In the genomic region with DNA sequence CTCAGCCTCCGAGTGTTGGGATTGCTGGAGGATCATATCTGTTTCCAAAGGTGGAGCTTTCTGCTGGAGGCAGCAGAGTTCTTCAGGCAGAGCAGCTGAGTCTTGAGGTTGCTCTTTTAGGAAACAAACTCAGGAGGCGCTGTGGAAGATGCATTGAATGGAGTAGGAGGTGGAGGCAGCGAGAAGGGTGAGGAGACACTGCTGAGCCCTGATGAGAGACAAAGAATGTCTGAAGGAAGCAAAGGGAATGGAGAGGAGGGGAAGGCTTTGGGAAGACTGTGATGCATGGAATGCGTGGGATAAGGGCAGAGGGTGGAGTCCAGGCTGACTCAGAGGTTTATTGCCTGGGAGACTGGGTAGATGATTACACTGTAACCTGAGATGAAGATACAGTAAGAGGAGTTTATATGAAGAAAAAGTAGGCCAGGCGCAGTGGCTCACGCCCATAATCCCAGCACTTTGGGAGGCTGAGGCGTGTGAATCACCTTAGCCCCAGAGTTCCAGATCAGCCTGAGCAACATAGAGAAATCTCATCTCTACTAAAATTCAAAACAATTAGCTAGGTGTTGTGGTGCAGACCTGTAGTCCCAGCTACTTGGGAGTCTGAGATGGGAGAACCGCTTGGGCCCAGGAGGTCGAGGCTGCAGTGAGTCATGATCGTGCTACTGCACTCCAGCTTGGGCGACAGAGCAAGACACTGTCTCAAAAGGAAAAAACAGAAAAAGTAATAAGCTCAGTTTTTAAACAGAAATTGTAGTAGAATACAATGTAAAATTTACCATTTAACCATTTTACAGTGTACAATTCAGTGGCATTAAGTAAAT, we compare ENCODE assay signal across 1 cellular context.
TF ChIP-seq lines count a peak whose summit lies in the region.

No MANE protein-coding gene starts in this region.

TF ChIP-seq in HEK293, 187 proteins besides CTCF, POLR2A, EP300 and RAD21 (continued from another document):
- TF ChIP-seq, protein P1, sequence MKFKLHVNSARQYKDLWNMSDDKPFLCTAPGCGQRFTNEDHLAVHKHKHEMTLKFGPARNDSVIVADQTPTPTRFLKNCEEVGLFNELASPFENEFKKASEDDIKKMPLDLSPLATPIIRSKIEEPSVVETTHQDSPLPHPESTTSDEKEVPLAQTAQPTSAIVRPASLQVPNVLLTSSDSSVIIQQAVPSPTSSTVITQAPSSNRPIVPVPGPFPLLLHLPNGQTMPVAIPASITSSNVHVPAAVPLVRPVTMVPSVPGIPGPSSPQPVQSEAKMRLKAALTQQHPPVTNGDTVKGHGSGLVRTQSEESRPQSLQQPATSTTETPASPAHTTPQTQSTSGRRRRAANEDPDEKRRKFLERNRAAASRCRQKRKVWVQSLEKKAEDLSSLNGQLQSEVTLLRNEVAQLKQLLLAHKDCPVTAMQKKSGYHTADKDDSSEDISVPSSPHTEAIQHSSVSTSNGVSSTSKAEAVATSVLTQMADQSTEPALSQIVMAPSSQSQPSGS (tag by site-specific recombination; IDR thresholded peaks at IDR 0.05; ENCODE audit: low read depth), result 0 out of 2 replicates have a peak, but pooled peaks have one; percentile 41
- TF ChIP-seq EGR2 (tag by site-specific recombination; IDR thresholded peaks at IDR 0.05; ENCODE audit: low read depth), result peak; percentile 98
- no peak for TF ChIP-seq ZNF473 (tag by site-specific recombination; IDR thresholded peaks at IDR 0.05)
- no peak for TF ChIP-seq ELK4 (IDR thresholded peaks at IDR 0.05; ENCODE audit: borderline replicate concordance, low read depth, low read length)
- TF ChIP-seq ZNF626 (tag by site-specific recombination; IDR thresholded peaks at IDR 0.05), result no peak
- no peak for TF ChIP-seq ZNF133 (tag by site-specific recombination; IDR thresholded peaks at IDR 0.05)
- peak; percentile 85 for TF ChIP-seq ZNF76 (tag by site-specific recombination; IDR thresholded peaks at IDR 0.05; ENCODE audit: borderline replicate concordance, low read depth)
- TF ChIP-seq, protein P2, sequence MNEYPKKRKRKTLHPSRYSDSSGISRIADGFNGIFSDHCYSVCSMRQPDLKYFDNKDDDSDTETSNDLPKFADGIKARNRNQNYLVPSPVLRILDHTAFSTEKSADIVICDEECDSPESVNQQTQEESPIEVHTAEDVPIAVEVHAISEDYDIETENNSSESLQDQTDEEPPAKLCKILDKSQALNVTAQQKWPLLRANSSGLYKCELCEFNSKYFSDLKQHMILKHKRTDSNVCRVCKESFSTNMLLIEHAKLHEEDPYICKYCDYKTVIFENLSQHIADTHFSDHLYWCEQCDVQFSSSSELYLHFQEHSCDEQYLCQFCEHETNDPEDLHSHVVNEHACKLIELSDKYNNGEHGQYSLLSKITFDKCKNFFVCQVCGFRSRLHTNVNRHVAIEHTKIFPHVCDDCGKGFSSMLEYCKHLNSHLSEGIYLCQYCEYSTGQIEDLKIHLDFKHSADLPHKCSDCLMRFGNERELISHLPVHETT (tag by site-specific recombination; IDR thresholded peaks at IDR 0.05), result peak; percentile 84
- peak; percentile 90 for TF ChIP-seq FEZF1 (tag by site-specific recombination; IDR thresholded peaks at IDR 0.05)
- peak; percentile 98 for TF ChIP-seq IKZF3 (tag by site-specific recombination; IDR thresholded peaks at IDR 0.05)
- TF ChIP-seq YY2 (tag by site-specific recombination; IDR thresholded peaks at IDR 0.05), result no peak
- TF ChIP-seq HOXC10 (CRISPR knock-in tag; IDR thresholded peaks at IDR 0.05), result 0 out of 2 replicates have a peak, but pooled peaks have one; percentile 36
- peak; percentile 99 for TF ChIP-seq TRIM28 (IDR thresholded peaks at IDR 0.05; ENCODE audit: borderline replicate concordance, low read length)
- TF ChIP-seq BCL11B (tag by site-specific recombination; IDR thresholded peaks at IDR 0.05; ENCODE audit: low read depth), result no peak
- no peak for TF ChIP-seq ZNF280D (tag by site-specific recombination; IDR thresholded peaks at IDR 0.05)
